Comparison of ENCODE assay signal across 1 cellular context in genomic region chr3:107810195-107811071, GRCh38.
TF ChIP-seq lines count a peak whose summit lies in the region.

No MANE protein-coding gene starts in this region.

TF ChIP-seq in HepG2, 621 proteins besides CTCF, POLR2A, EP300 and RAD21 (continued from another document and continues in another):
- no peak for TF ChIP-seq WIZ (CRISPR knock-in tag; IDR thresholded peaks at IDR 0.05)
- no peak for TF ChIP-seq POGK (CRISPR knock-in tag; conservative IDR thresholded peaks at IDR 0.05)
- TF ChIP-seq HMG20B (CRISPR knock-in tag; conservative IDR thresholded peaks at IDR 0.05) = no peak
- TF ChIP-seq ZNF253 (CRISPR knock-in tag; IDR thresholded peaks at IDR 0.05; ENCODE audit: borderline replicate concordance) = no peak
- TF ChIP-seq ZNF75D (CRISPR knock-in tag; IDR thresholded peaks at IDR 0.05; ENCODE audit: borderline replicate concordance) = no peak
- no peak for TF ChIP-seq FOXA1 (IDR thresholded peaks at IDR 0.05)
- TF ChIP-seq FOXA1 (CRISPR knock-in tag; IDR thresholded peaks at IDR 0.05) = no peak
- TF ChIP-seq ZNF280D (CRISPR knock-in tag; IDR thresholded peaks at IDR 0.05) = no peak
- TF ChIP-seq NR2C2 (CRISPR knock-in tag; IDR thresholded peaks at IDR 0.05; ENCODE audit: borderline replicate concordance) = no peak
- TF ChIP-seq HDAC1 (CRISPR knock-in tag; IDR thresholded peaks at IDR 0.05) = 0 out of 2 replicates have a peak, but pooled peaks have one; percentile 22
- TF ChIP-seq TFE3 (CRISPR knock-in tag; IDR thresholded peaks at IDR 0.05) = peak; percentile 84; the same call in 1 of the 2 replicates
- TF ChIP-seq GATAD2A (CRISPR knock-in tag; IDR thresholded peaks at IDR 0.05) = peak; percentile 15; the same call in 1 of the 2 replicates
- no peak for TF ChIP-seq AGO1 (IDR thresholded peaks at IDR 0.05; ENCODE audit: low read depth, low read length, poor library complexity, severe bottlenecking)
- TF ChIP-seq POLR2AphosphoS5 (IDR thresholded peaks at IDR 0.05; ENCODE audit: low read depth, low read length) = no peak
- TF ChIP-seq ZNF720 (CRISPR knock-in tag; IDR thresholded peaks at IDR 0.05) = no peak
- TF ChIP-seq PTBP1 (IDR thresholded peaks at IDR 0.05; ENCODE audit: low read depth, low read length, poor library complexity, severe bottlenecking) = no peak
- no peak for TF ChIP-seq MYNN (CRISPR knock-in tag; IDR thresholded peaks at IDR 0.05; ENCODE audit: low read depth)
- no peak for TF ChIP-seq NFE2 (CRISPR knock-in tag; IDR thresholded peaks at IDR 0.05)
- no peak for TF ChIP-seq MED8 (CRISPR knock-in tag; IDR thresholded peaks at IDR 0.05; ENCODE audit: insufficient replicate concordance)
- TF ChIP-seq ZNF263 (CRISPR knock-in tag; IDR thresholded peaks at IDR 0.05) = no peak
- no peak for TF ChIP-seq PRPF4 (IDR thresholded peaks at IDR 0.05; ENCODE audit: low read depth, low read length, poor library complexity, severe bottlenecking)
- no peak for TF ChIP-seq SMARCC2 (IDR thresholded peaks at IDR 0.05)
- TF ChIP-seq NONO (IDR thresholded peaks at IDR 0.05) = no peak
- 0 out of 2 replicates have a peak, but pooled peaks have one; percentile 20 for TF ChIP-seq NONO (CRISPR knock-in tag; conservative IDR thresholded peaks at IDR 0.05)
- TF ChIP-seq NR3C1 (CRISPR knock-in tag; IDR thresholded peaks at IDR 0.05) = no peak
- TF ChIP-seq RFX5 (IDR thresholded peaks at IDR 0.05; ENCODE audit: low read depth, low read length) = no peak
- peak; percentile 69 for TF ChIP-seq ASH2L (IDR thresholded peaks at IDR 0.05; ENCODE audit: insufficient read length, low read depth, low read length)
- no peak for TF ChIP-seq GLI4 (CRISPR knock-in tag; IDR thresholded peaks at IDR 0.05; ENCODE audit: borderline replicate concordance)
- TF ChIP-seq TAF15 (IDR thresholded peaks at IDR 0.05; ENCODE audit: low read depth, low read length, poor library complexity, severe bottlenecking) = no peak
- TF ChIP-seq, protein P1, sequence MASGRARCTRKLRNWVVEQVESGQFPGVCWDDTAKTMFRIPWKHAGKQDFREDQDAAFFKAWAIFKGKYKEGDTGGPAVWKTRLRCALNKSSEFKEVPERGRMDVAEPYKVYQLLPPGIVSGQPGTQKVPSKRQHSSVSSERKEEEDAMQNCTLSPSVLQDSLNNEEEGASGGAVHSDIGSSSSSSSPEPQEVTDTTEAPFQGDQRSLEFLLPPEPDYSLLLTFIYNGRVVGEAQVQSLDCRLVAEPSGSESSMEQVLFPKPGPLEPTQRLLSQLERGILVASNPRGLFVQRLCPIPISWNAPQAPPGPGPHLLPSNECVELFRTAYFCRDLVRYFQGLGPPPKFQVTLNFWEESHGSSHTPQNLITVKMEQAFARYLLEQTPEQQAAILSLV (CRISPR knock-in tag; IDR thresholded peaks at IDR 0.05; ENCODE audit: borderline replicate concordance) = no peak
- no peak for TF ChIP-seq FOXC1 (CRISPR knock-in tag; IDR thresholded peaks at IDR 0.05; ENCODE audit: borderline replicate concordance)
- TF ChIP-seq NR2F1 (CRISPR knock-in tag; IDR thresholded peaks at IDR 0.05) = no peak
- no peak for TF ChIP-seq PAF1 (CRISPR knock-in tag; IDR thresholded peaks at IDR 0.05)
- TF ChIP-seq RAD51 (IDR thresholded peaks at IDR 0.05; ENCODE audit: borderline replicate concordance) = no peak
- peak; percentile 93 for TF ChIP-seq ONECUT2 (CRISPR knock-in tag; IDR thresholded peaks at IDR 0.05)
- TF ChIP-seq SMAD3 (CRISPR knock-in tag; IDR thresholded peaks at IDR 0.05) = no peak
- no peak for TF ChIP-seq ZNF597 (CRISPR knock-in tag; IDR thresholded peaks at IDR 0.05)
- no peak for TF ChIP-seq ZGPAT (CRISPR knock-in tag; IDR thresholded peaks at IDR 0.05)
- no peak for TF ChIP-seq PATZ1 (CRISPR knock-in tag; IDR thresholded peaks at IDR 0.05)
- TF ChIP-seq ZNF30 (CRISPR knock-in tag; IDR thresholded peaks at IDR 0.05) = no peak
- TF ChIP-seq NFYC (CRISPR knock-in tag; IDR thresholded peaks at IDR 0.05) = peak; percentile 35; the same call in 1 of the 2 replicates
- TF ChIP-seq TEAD3 (CRISPR knock-in tag; optimal IDR thresholded peaks at IDR 0.05; ENCODE audit: borderline replicate concordance) = peak; percentile 18
- TF ChIP-seq, protein P2, sequence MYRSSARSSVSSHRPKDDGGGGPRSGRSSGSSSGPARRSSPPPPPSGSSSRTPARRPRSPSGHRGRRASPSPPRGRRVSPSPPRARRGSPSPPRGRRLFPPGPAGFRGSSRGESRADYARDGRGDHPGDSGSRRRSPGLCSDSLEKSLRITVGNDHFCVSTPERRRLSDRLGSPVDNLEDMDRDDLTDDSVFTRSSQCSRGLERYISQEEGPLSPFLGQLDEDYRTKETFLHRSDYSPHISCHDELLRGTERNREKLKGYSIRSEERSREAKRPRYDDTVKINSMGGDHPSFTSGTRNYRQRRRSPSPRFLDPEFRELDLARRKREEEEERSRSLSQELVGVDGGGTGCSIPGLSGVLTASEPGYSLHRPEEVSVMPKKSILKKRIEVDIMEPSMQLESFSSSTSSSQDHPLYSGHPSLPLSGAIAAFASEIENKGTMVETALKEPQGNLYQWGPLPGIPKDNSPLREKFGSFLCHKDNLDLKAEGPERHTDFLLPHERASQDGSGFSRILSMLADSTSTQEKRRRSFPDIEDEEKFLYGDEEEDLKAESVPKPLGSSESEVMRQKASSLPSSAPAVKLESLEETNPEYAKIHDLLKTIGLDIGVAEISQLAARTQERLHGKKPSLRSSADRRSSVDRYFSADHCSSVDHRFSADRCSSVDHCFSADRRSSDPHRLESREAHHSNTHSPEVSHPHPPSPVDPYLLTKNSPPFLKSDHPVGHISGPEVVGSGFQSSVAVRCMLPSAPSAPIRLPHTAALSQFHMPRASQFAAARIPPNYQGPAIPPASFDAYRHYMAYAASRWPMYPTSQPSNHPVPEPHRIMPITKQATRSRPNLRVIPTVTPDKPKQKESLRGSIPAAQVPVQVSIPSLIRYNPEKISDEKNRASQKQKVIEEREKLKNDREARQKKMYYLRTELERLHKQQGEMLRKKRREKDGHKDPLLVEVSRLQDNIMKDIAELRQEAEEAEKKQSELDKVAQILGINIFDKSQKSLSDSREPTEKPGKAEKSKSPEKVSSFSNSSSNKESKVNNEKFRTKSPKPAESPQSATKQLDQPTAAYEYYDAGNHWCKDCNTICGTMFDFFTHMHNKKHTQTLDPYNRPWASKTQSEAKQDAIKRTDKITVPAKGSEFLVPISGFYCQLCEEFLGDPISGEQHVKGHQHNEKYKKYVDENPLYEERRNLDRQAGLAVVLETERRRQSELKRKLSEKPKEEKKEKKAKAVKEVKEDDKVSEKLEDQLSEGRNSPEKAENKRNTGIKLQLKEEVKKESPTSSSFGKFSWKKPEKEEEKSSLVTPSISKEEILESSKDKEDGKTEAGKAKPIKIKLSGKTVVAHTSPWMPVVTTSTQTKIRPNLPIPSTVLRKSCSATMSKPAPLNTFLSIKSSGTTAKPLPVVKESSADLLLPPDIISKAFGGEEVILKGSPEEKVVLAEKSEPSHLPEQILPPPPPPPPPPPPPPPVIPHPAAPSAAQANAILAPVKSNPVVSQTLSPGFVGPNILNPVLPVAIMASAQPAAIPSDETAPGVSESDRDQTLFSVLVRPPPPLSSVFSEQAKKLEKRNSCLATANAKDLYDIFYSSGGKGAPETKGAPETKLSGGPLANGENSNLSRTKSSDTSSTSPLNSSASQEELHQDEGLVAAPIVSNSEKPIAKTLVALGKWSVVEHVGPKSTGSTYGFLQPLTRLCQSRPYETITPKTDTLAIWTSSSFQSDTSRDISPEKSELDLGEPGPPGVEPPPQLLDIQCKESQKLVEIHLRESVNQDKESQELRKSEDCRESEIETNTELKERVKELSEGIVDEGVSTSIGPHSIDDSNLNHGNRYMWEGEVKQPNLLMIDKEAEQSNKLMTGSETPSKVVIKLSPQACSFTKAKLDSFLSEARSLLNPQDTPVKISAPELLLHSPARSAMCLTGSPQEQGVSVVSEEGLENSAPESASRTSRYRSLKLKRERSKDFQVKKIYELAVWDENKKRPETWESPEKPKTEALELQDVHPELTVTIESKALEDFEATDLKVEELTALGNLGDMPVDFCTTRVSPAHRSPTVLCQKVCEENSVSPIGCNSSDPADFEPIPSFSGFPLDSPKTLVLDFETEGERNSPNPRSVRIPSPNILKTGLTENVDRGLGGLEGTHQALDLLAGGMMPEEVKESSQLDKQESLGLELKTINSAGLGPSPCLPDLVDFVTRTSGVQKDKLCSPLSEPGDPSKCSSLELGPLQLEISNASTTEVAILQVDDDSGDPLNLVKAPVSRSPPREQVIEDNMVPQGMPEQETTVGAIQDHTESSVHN (CRISPR knock-in tag; IDR thresholded peaks at IDR 0.05) = no peak
